25 cellular contexts compared by ENCODE assay signal in the genomic region with DNA sequence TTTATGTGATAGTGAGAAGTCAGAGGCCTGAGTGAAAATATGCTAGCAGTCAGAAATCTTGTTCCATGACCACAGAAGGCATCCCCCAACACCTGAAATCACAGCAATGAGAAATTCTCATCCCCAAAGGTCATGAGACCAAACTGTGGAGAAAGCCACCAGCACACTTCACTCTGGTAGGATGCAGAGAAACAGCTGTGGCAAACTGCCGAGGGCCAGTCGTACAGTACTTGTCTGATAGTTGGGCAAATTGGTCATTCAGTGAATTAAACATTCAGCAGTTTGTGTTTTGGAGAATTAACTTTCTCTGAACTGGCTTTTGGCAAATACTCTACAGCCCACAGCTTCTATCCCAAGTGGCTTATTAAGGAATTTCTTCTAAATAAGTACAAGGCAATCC.
"Had no signal": no experiment of that assay in that cellular context is flagged by ENCODE, and none has a peak within 500 bp of the region (broad histone marks: within the 10 kb centered on the region; RNA-seq: fewer than 3 reads in every experiment).

No MANE protein-coding gene starts in this region.

- H3K27me3 ChIP-seq: pancreas, right lobe of liver, stomach, thyroid gland, tibial nerve, upper lobe of left lung, vagina had no signal

- FAIRE-seq: pancreas, small intestine, urothelium cell line had no signal

- ATAC-seq: naive thymus-derived CD4-positive, alpha-beta T cell; natural killer cell; pancreas; right cardiac atrium; right lobe of liver; stimulated activated effector memory CD8-positive, alpha-beta T cell treated with anti-CD3 and anti-CD28 coated beads, Interleukin-12 subunit alpha, Interleukin-12 subunit beta, amount 100 ng/mL, for 72 hours; stimulated activated naive B cell treated with anti-CD40 and anti-IgM and Interleukin-4, amounts not matched to agents 10 μg/mL and 1 μg/mL and 100 μg/mL, for 72 hours had no signal

- H3K4me3 ChIP-seq: pancreas, prostate gland, right lobe of liver, stomach, thoracic aorta, thyroid gland, tibial nerve, upper lobe of left lung, vagina had no signal

- DNase-seq: naive thymus-derived CD4-positive, alpha-beta T cell; natural killer cell; nucleus accumbens; pancreas; retina; right lobe of liver; small intestine; stimulated activated CD4-positive, alpha-beta T cell treated with anti-CD3 and anti-CD28 coated beads, Interleukin-15, amount 100 ng/mL, for 24 hours; stimulated activated CD4-positive, alpha-beta T cell treated with anti-CD3 and anti-CD28 coated beads, Interleukin-2, amount 100 ng/mL, for 24 hours; stimulated activated CD4-positive, alpha-beta T cell treated with anti-CD3 and anti-CD28 coated beads, Interleukin-2, amount 100 ng/mL, for 48 hours; stimulated activated CD4-positive, alpha-beta T cell treated with anti-CD3 and anti-CD28 coated beads, Interleukin-4, amount 100 ng/mL, for 24 hours; stimulated activated naive B cell treated with anti-CD40 and anti-IgM and Interleukin-4, amounts not matched to agents 10 μg/mL and 1 μg/mL and 100 μg/mL, for 72 hours; stimulated activated naive CD4-positive, alpha-beta T cell treated with Interleukin-2 at 50 U/mL for 16 hours; stomach; thyroid gland; trophoblast cell; upper lobe of left lung had no signal

- H3K4me1 ChIP-seq: pancreas, prostate gland, right lobe of liver, stomach, thyroid gland, upper lobe of left lung, vagina had no signal

- H3K9me3 ChIP-seq: neutrophil, pancreas, prostate gland, right lobe of liver, stomach, thoracic aorta, thyroid gland, tibial nerve, upper lobe of left lung, vagina had no signal

- H3K36me3 ChIP-seq: neutrophil, pancreas, prostate gland, right lobe of liver, stomach, thoracic aorta, thyroid gland, tibial nerve, upper lobe of left lung, vagina had no signal

- H3K27ac ChIP-seq: neutrophil, pancreas, prostate gland, right lobe of liver, stomach, thoracic aorta, thyroid gland, tibial nerve, upper lobe of left lung, vagina had no signal
